In the genomic region with DNA sequence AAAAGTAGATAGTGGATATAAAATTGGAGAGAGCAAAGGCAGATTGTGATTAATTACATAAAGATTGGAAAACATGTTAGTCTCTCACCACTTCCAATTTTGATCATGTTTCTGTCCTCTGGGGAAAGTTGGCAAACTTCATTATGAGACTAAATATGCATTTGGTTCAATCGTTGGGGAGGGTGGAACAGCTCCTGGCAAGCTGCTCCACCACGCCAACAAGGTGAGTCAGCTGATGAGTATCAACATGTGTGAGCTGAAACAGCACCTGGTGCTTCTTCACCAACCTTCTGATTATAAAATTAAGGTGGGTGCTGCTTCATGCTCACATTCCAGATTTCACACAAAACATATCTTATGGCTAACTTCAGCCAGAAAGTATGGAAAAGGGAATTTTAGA, we compare ENCODE assay signal across 14 cellular contexts.
"Had no signal": no experiment of that assay in that cellular context is flagged by ENCODE, and none has a peak within 500 bp of the region (broad histone marks: within the 10 kb centered on the region; RNA-seq: fewer than 3 reads in every experiment).

No MANE protein-coding gene starts in this region.

- H3K27ac ChIP-seq: brain microvascular endothelial cell, left lung, stomach, thyroid gland had no signal

- H3K4me3 ChIP-seq: left lung, stomach, thyroid gland had no signal

- H3K27me3 ChIP-seq: brain microvascular endothelial cell, left lung, stomach, thyroid gland had no signal

- H3K36me3 ChIP-seq: brain microvascular endothelial cell, left lung, stomach, thyroid gland had no signal

- ATAC-seq: esophagus mucosa, left lung, T-helper 17 cell had no signal

- H3K4me1 ChIP-seq: left lung, stomach, thyroid gland had no signal

- H3K9me3 ChIP-seq: left lung, stomach, thyroid gland had no signal

- DNase-seq: activated CD4-positive, alpha-beta T cell treated with anti-CD3 and anti-CD28 coated beads, Interleukin-2, amount 10 ng/mL, durations not matched to agents 7 days and 5 days; activated CD4-positive, CD25-positive, alpha-beta regulatory T cell; activated CD8-positive, alpha-beta memory T cell treated with anti-CD3 and anti-CD28 coated beads for 24 hours; activated naive CD4-positive, alpha-beta T cell treated with Interleukin-2 at 50 U/mL for 16 hours; brain microvascular endothelial cell; dermis blood vessel endothelial cell; endodermal cell; head of caudate nucleus; left lung; nephron progenitor cell; stomach; T-helper 17 cell; thyroid gland had no signal
